1 cellular context compared by ENCODE assay signal in the genomic region with DNA sequence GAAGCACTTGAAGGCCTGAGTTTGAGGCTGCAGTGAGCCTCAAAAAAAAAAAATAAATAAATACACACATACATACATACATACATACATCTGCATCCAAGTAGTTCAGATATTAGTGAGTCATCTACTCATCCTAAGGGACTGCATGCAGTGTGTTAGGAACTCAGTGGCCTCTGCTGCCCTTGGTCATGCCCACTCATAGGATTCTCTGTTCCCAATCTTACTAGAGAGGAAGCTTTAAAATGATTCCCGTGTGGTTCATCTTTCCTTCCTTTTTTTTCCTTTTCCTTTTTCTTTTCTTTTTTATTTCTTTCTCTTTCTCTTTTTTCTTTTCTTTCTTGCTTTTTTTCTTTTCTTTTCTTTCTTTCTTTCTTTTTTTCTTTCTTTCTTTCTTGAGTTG.
TF ChIP-seq lines count a peak whose summit lies in the region.

No MANE protein-coding gene starts in this region.

TF ChIP-seq in HepG2, 621 proteins besides CTCF, POLR2A, EP300 and RAD21:
- peak; percentile 95 for TF ChIP-seq ZNF7 (CRISPR knock-in tag; IDR thresholded peaks at IDR 0.05)
- TF ChIP-seq, protein P1, sequence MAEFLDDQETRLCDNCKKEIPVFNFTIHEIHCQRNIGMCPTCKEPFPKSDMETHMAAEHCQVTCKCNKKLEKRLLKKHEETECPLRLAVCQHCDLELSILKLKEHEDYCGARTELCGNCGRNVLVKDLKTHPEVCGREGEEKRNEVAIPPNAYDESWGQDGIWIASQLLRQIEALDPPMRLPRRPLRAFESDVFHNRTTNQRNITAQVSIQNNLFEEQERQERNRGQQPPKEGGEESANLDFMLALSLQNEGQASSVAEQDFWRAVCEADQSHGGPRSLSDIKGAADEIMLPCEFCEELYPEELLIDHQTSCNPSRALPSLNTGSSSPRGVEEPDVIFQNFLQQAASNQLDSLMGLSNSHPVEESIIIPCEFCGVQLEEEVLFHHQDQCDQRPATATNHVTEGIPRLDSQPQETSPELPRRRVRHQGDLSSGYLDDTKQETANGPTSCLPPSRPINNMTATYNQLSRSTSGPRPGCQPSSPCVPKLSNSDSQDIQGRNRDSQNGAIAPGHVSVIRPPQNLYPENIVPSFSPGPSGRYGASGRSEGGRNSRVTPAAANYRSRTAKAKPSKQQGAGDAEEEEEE (CRISPR knock-in tag; IDR thresholded peaks at IDR 0.05; ENCODE audit: borderline replicate concordance) = no peak
TF ChIP-seq in HepG2: peak in this region for 1.
